ENCODE assay signal across 1 cellular context in genomic region chr10:102775201-102775972, GRCh38.
TF ChIP-seq lines count a peak whose summit lies in the region.

No MANE protein-coding gene starts in this region.

TF ChIP-seq in K562, 482 proteins besides CTCF, POLR2A, EP300 and RAD21 (continued from another document):
- TF ChIP-seq MLX (CRISPR knock-in tag; conservative IDR thresholded peaks at IDR 0.05) (no peak), RFX5 (IDR thresholded peaks at IDR 0.05; ENCODE audit: low read depth, low read length) (no peak), ZNF639 (CRISPR knock-in tag; conservative IDR thresholded peaks at IDR 0.05 in 1 of 2, IDR thresholded peaks at IDR 0.05 in 1 of 2) (no peak), ZNF655 (CRISPR knock-in tag; IDR thresholded peaks at IDR 0.05) (no peak), SNRNP70 (optimal IDR thresholded peaks at IDR 0.05; ENCODE audit: low read depth, low read length) (no peak), CCAR2 (IDR thresholded peaks at IDR 0.05; ENCODE audit: low read depth, low read length) (no peak), ZNF280A (IDR thresholded peaks at IDR 0.05; ENCODE audit: low read depth, partially characterized antibody) (no peak), SNAPC5 (CRISPR knock-in tag; IDR thresholded peaks at IDR 0.05) (no peak), HINFP (tag; conservative IDR thresholded peaks at IDR 0.05; ENCODE audit: low read depth) (no peak), NCOA2 (IDR thresholded peaks at IDR 0.05; ENCODE audit: partially characterized antibody in 2 of 2) (no peak), CBFA2T2 (conservative IDR thresholded peaks at IDR 0.05) (no peak), GTF2F1 (IDR thresholded peaks at IDR 0.05; ENCODE audit: low read depth, low read length) (no peak)
